Comparison of ENCODE assay signal across 22 cellular contexts in the genomic region with DNA sequence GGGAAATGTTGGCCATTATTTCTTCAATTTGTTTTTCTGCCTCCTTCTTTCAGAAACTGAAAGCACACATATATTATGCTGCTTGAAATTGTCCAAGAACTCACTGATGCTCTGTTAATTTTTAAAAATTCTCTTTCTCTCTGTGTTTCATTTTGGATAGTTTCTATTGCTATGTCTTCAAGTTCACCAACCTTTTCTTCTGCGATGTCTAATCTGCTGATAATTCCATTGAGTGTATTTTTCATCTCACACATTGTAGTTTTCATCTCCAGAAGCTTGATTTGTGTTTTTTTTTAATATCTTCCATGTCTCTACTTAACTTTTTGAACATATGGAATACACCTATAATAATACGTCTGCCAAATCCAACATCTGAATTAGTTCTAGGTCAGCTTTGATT.
DNase-seq lines count a peak whose midpoint lies in the region; ATAC-seq, FAIRE-seq and TF ChIP-seq lines count a peak whose summit lies in the region.
"Had no signal": no experiment of that assay in that cellular context is flagged by ENCODE, and none has a peak within 500 bp of the region (broad histone marks: within the 10 kb centered on the region; RNA-seq: fewer than 3 reads in every experiment).

No MANE protein-coding gene starts in this region.

- TF ChIP-seq EP300 in SK-N-SH (IDR thresholded peaks at IDR 0.05; ENCODE audit: borderline replicate concordance in 1 of 2, low read depth in 1 of 2, low read length in 1 of 2), result no peak

- H3F3A ChIP-seq in SK-N-SH (replicated peaks; ENCODE audit: insufficient read depth), result no peaks in the 10 kb centered on the region

- peak; percentile 28 for FAIRE-seq in TTC549 (lab: Jason Lieb, UNC)
- FAIRE-seq: D721Med, G401.6, GM12891, GM19239 had no signal

- POLR2A ChIA-PET in SK-N-SH (lab: Yijun Ruan, JAX), result no interaction called here
- POLR2A ChIA-PET in HCT116 (lab: Charles Lee), result no interaction called here

- DNase-seq in SK-N-SH, result no peak
- no peak for DNase-seq in HCT116 (ENCODE audit: low read depth, low spot score)
- no peak for DNase-seq in stimulated activated naive CD8-positive, alpha-beta T cell treated with anti-CD3 and anti-CD28 coated beads, Interleukin-15, amount 100 ng/mL, for 72 hours
- DNase-seq: AML-193; Caco-2; Calu3; CD4-positive, alpha-beta T cell; CD8-positive, alpha-beta T cell; DMS79 treated with DMSO at 0.1 percent for 48 hours; GF-D8 had no signal

- no peak for TF ChIP-seq POLR2A in HCT116 (IDR thresholded peaks at IDR 0.05; ENCODE audit: borderline replicate concordance, extremely low read depth, insufficient read depth, insufficient read length)

- no peaks in the 10 kb centered on the region for H4K20me1 ChIP-seq in SK-N-SH (ENCODE audit: insufficient read depth)
- no peaks in the 10 kb centered on the region for H4K20me1 ChIP-seq in HCT116 (ENCODE audit: insufficient read depth)
- H4K20me1 ChIP-seq: BLaER1 treated with 17β-estradiol and CSF1 and Interleukin-3, amounts not matched to agents 10 nM and 100 nM had no signal

- ATAC-seq in SK-N-SH treated with all-trans-retinoic acid at 6 μM for 48 hours (no peak), HCT116 (no peak), GM21367 (IDR thresholded peaks at IDR 0.05; ENCODE audit: unreplicated experiment) (no peak)
- ATAC-seq in stimulated activated naive CD8-positive, alpha-beta T cell treated with anti-CD3 and anti-CD28 coated beads, Interleukin-15, amount 100 ng/mL, for 72 hours, result no peak
- ATAC-seq: A549; CD8-positive, alpha-beta T cell had no signal

- TF ChIP-seq RAD21 in SK-N-SH (IDR thresholded peaks at IDR 0.05; ENCODE audit: low read length) (no peak), HCT116 (IDR thresholded peaks at IDR 0.05; ENCODE audit: low read depth) (no peak)

- H3K4me1 ChIP-seq in SK-N-SH (ENCODE audit: control insufficient read depth in 1 of 2, insufficient read depth in 2 of 2, low read depth in 1 of 2, low read length in 1 of 2), result no peaks in the 10 kb centered on the region
- no peaks in the 10 kb centered on the region for H3K4me1 ChIP-seq in HCT116 (ENCODE audit: control insufficient read depth in 1 of 2, insufficient read depth in 2 of 2, low read length in 2 of 2)
- H3K4me1 ChIP-seq: A549, Caco-2 had no signal

- no peak overlapping the region for H3K4me2 ChIP-seq in SK-N-SH
- no peak overlapping the region for H3K4me2 ChIP-seq in HCT116 (ENCODE audit: low read length)
- H3K4me2 ChIP-seq: A549; BLaER1 treated with 17β-estradiol and CSF1 and Interleukin-3, amounts not matched to agents 10 nM and 100 nM had no signal

- CTCF ChIA-PET in SK-N-SH (lab: Yijun Ruan, JAX), result interaction anchor here (0.8 to 2.4 kb wide), 8 partner anchors 34 to 349 kb away, joined by 3 to 10 read pairs (median 3); a partner anchor contains a TSS
- CTCF ChIA-PET in HCT116 (lab: Charles Lee), result interaction anchor here (1.8 kb wide), 1 partner anchor 348 kb away, joined by 6 read pairs; no protein-coding TSS in a partner anchor

- H3K9me3 Mint-ChIP-seq in stimulated activated naive CD8-positive, alpha-beta T cell treated with anti-CD3 and anti-CD28 coated beads, Interleukin-15, amount 100 ng/mL, for 72 hours, result no peaks in the 10 kb centered on the region

- intact Hi-C loops in HCT116 (cut with micrococcal nuclease), result no loop called here

- H3K79me2 ChIP-seq in SK-N-SH (ENCODE audit: insufficient read depth) (no peaks in the 10 kb centered on the region), HCT116 (ENCODE audit: insufficient read depth, low read length) (no peaks in the 10 kb centered on the region)

- whole genome bisulfite sequencing in SK-N-SH (ENCODE audit: low lambda C conversion rate), result 34% methylated on average over 2 of the region's 2 CpGs

- H3K27ac Mint-ChIP-seq in stimulated activated naive CD8-positive, alpha-beta T cell treated with anti-CD3 and anti-CD28 coated beads, Interleukin-15, amount 100 ng/mL, for 72 hours, result no peak overlapping the region
- H3K27ac Mint-ChIP-seq: B cell; CD4-positive, alpha-beta T cell; CD8-positive, alpha-beta T cell had no signal

- H3K9me3 ChIP-seq in SK-N-SH (no peaks in the 10 kb centered on the region), HCT116 (ENCODE audit: control insufficient read depth in 1 of 2, insufficient read depth in 1 of 2, low read depth in 1 of 2, low read length in 2 of 2) (no peaks in the 10 kb centered on the region)

- H3K27ac ChIP-seq in SK-N-SH (ENCODE audit: low read depth in 2 of 2, low read length in 1 of 2) (no peak overlapping the region), HCT116 (ENCODE audit: low read depth, low read length) (no peak overlapping the region)
- H3K27ac ChIP-seq: 22Rv1; A549; BLaER1 treated with 17β-estradiol and CSF1 and Interleukin-3, amounts not matched to agents 10 nM and 100 nM; C4-2B had no signal

- H3K36me3 ChIP-seq in SK-N-SH (replicated peaks in 1 of 2; ENCODE audit: control insufficient read depth in 1 of 2, insufficient read depth in 2 of 2, low read length in 1 of 2), result no peaks in the 10 kb centered on the region
- no peaks in the 10 kb centered on the region for H3K36me3 ChIP-seq in HCT116 (ENCODE audit: control insufficient read depth in 1 of 2, insufficient read depth in 2 of 2, low read length in 2 of 2)
- H3K36me3 ChIP-seq: BLaER1 treated with 17β-estradiol and CSF1 and Interleukin-3, amounts not matched to agents 10 nM and 100 nM had no signal

- peaks cover 25% of the 10 kb centered on the region for H3K4me1 Mint-ChIP-seq in stimulated activated naive CD8-positive, alpha-beta T cell treated with anti-CD3 and anti-CD28 coated beads, Interleukin-15, amount 100 ng/mL, for 72 hours
- H3K4me1 Mint-ChIP-seq: B cell had no signal

- RAD21 ChIA-PET in HCT116 (lab: Charles Lee; ENCODE audit: low non-redundant PET in 1 of 2, low total read pairs in 2 of 2, uncharacterized antibody in 2 of 2, unreplicated experiment in 2 of 2), result no interaction called here

- H2AFZ ChIP-seq in SK-N-SH (ENCODE audit: low read depth) (no peak overlapping the region), HCT116 (ENCODE audit: low read depth, low read length, poor library complexity, severe bottlenecking) (no peak overlapping the region)

- H3K27me3 Mint-ChIP-seq in stimulated activated naive CD8-positive, alpha-beta T cell treated with anti-CD3 and anti-CD28 coated beads, Interleukin-15, amount 100 ng/mL, for 72 hours, result peaks cover 36% of the 10 kb centered on the region

- H3K4me3 ChIP-seq in SK-N-SH (ENCODE audit: low read depth in 2 of 2, low read length in 1 of 2), result no peak overlapping the region
- H3K4me3 ChIP-seq in HCT116 (replicated peaks in 1 of 2; ENCODE audit: low read depth in 1 of 2, low read length in 2 of 2), result no peak overlapping the region
- H3K4me3 ChIP-seq: A549; BLaER1 treated with 17β-estradiol and CSF1 and Interleukin-3, amounts not matched to agents 10 nM and 100 nM had no signal

- no TSS peak for BruUV-seq in HCT116 (replicated peaks; lab: Mats Ljungman, UMichigan)

- H3K27me3 ChIP-seq in SK-N-SH (ENCODE audit: insufficient read depth), result peaks cover 16% of the 10 kb centered on the region; the same call in 1 of the 2 replicates
- no peaks in the 10 kb centered on the region for H3K27me3 ChIP-seq in HCT116 (ENCODE audit: insufficient read depth, low read length)
- H3K27me3 ChIP-seq: BLaER1 treated with 17β-estradiol and CSF1 and Interleukin-3, amounts not matched to agents 10 nM and 100 nM had no signal

- H3K9ac ChIP-seq in SK-N-SH (no peak overlapping the region), HCT116 (ENCODE audit: low read length) (no peak overlapping the region)
- H3K9ac ChIP-seq: BLaER1 treated with 17β-estradiol and CSF1 and Interleukin-3, amounts not matched to agents 10 nM and 100 nM had no signal

- no peak overlapping the region for H3K4me3 Mint-ChIP-seq in stimulated activated naive CD8-positive, alpha-beta T cell treated with anti-CD3 and anti-CD28 coated beads, Interleukin-15, amount 100 ng/mL, for 72 hours
- H3K4me3 Mint-ChIP-seq: B cell; CD4-positive, alpha-beta T cell; CD8-positive, alpha-beta T cell had no signal

- TF ChIP-seq CTCF in SK-N-SH (IDR thresholded peaks at IDR 0.05), result no peak
- no peak for TF ChIP-seq CTCF in HCT116 (IDR thresholded peaks at IDR 0.05 in 2 of 3, conservative IDR thresholded peaks at IDR 0.05 in 1 of 3; ENCODE audit: borderline replicate concordance in 1 of 3, insufficient read depth in 1 of 3, low read depth in 2 of 3, low read length in 2 of 3)

- no peaks in the 10 kb centered on the region for H3K9me2 ChIP-seq in SK-N-SH
- H3K9me2 ChIP-seq in HCT116 (ENCODE audit: insufficient read depth), result no peaks in the 10 kb centered on the region

TF ChIP-seq in SK-N-SH treated with all-trans-retinoic acid at 6 μM for 48 hours, 23 proteins besides CTCF, POLR2A, EP300 and RAD21 (continues in another document):
- TF ChIP-seq RARB (CRISPR knock-in tag; IDR thresholded peaks at IDR 0.05), result no peak

TF ChIP-seq in SK-N-SH, 30 proteins besides CTCF, POLR2A, EP300 and RAD21 (continues in another document):
- TF ChIP-seq, protein P1, sequence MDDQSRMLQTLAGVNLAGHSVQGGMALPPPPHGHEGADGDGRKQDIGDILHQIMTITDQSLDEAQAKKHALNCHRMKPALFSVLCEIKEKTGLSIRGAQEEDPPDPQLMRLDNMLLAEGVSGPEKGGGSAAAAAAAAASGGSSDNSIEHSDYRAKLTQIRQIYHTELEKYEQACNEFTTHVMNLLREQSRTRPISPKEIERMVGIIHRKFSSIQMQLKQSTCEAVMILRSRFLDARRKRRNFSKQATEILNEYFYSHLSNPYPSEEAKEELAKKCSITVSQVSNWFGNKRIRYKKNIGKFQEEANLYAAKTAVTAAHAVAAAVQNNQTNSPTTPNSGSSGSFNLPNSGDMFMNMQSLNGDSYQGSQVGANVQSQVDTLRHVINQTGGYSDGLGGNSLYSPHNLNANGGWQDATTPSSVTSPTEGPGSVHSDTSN (IDR thresholded peaks at IDR 0.05), result no peak
- no peak for TF ChIP-seq TCF12 (IDR thresholded peaks at IDR 0.05)
- TF ChIP-seq RCOR1 (IDR thresholded peaks at IDR 0.05; ENCODE audit: low read length), result no peak
- no peak for TF ChIP-seq FOXJ3 (CRISPR knock-in tag; IDR thresholded peaks at IDR 0.05)
- TF ChIP-seq MEF2A (IDR thresholded peaks at IDR 0.05; ENCODE audit: borderline replicate concordance, low read depth), result no peak

TF ChIP-seq in HCT116, 20 proteins besides CTCF, POLR2A, EP300 and RAD21:
- TF ChIP-seq CBX3 (IDR thresholded peaks at IDR 0.05; ENCODE audit: low read depth), result 0 out of 2 replicates have a peak, but pooled peaks have one; percentile 23
- TF ChIP-seq EGR1 (IDR thresholded peaks at IDR 0.05; ENCODE audit: low read depth), result no peak
